40 cellular contexts compared by ENCODE assay signal in the genomic region with DNA sequence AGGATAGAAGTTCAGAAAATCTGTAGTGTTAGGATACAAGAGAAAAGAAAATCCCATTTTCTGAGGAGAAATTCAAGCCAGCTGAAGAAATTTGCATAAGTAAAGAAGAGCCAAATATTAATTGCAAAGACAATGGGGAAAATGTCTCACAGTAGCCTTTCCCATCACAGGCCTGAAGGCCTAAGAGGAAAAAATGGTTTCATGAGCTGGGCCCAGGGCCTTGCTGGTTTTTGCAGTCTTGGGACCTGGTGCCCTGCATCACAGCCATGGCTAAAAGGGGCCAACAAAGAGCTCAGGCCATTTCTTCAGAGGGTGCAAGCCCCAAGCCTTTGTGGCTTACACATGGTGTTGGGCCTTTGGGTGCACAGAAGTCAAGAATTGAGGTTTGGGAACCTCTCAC.
"Had no signal": no experiment of that assay in that cellular context is flagged by ENCODE, and none has a peak within 500 bp of the region (broad histone marks: within the 10 kb centered on the region; RNA-seq: fewer than 3 reads in every experiment).

No MANE protein-coding gene starts in this region.

- H3K4me1 ChIP-seq: adrenal gland, ascending aorta, body of pancreas, breast epithelium had no signal

- ATAC-seq: activated naive CD4-positive, alpha-beta T cell treated with anti-CD3 and anti-CD28 coated beads, Interleukin-2, amount 50 U/mL, for 72 hours; activated naive CD8-positive, alpha-beta T cell treated with anti-CD3 and anti-CD28 coated beads, Interleukin-2, amount 50 U/mL, for 24 hours; activated T-cell treated with anti-CD3 and anti-CD28 coated beads, Interleukin-2, amount 50 U/mL, for 4 hours; activated T-cell treated with anti-CD3 and anti-CD28 coated beads, Interleukin-2, amount 50 U/mL, for 72 hours; activated T-helper 17 cell treated with anti-CD3 and anti-CD28 coated beads, Interleukin-2, amount 50 U/mL, for 72 hours; body of pancreas had no signal

- H3K9me3 ChIP-seq: ascending aorta, body of pancreas had no signal

- DNase-seq: activated effector memory CD4-positive, alpha-beta T cell treated with anti-CD3 and anti-CD28 coated beads, Interleukin-2, amount 50 U/mL, for 16 hours; activated effector memory CD4-positive, alpha-beta T cell treated with Interleukin-2 at 50 U/mL for 16 hours; activated gamma-delta T cell; activated gamma-delta T cell treated with Interleukin-2 at 50 U/mL for 16 hours; activated naive CD4-positive, alpha-beta T cell; activated naive CD4-positive, alpha-beta T cell treated with anti-CD3 and anti-CD28 coated beads for 36 hours; activated naive CD4-positive, alpha-beta T cell treated with anti-CD3 and anti-CD28 coated beads, Interleukin-2, amount 10 ng/mL, durations not matched to agents 7 days and 5 days; activated naive CD4-positive, alpha-beta T cell treated with anti-CD3 and anti-CD28 coated beads, Interleukin-2, amount 50 U/mL, for 16 hours; activated naive CD4-positive, alpha-beta T cell treated with Interleukin-2 at 50 U/mL for 16 hours; activated naive CD8-positive, alpha-beta T cell treated with anti-CD3 and anti-CD28 coated beads for 36 hours; activated naive CD8-positive, alpha-beta T cell treated with anti-CD3 and anti-CD28 coated beads, Interleukin-2, amount 10 ng/mL, durations not matched to agents 7 days and 5 days; activated naive CD8-positive, alpha-beta T cell treated with anti-CD3 and anti-CD28 coated beads, Interleukin-2, amount 50 U/mL, for 24 hours; activated T-cell treated with anti-CD3 and anti-CD28 coated beads, Interleukin-2, amount 50 U/mL, for 1 hour; activated T-cell treated with anti-CD3 and anti-CD28 coated beads, Interleukin-2, amount 50 U/mL, for 24 hours; activated T-cell treated with anti-CD3 and anti-CD28 coated beads, Interleukin-2, amount 50 U/mL, for 4 hours; activated T-cell treated with anti-CD3 and anti-CD28 coated beads, Interleukin-2, amount 50 U/mL, for 48 hours; activated T-cell treated with anti-CD3 and anti-CD28 coated beads, Interleukin-2, amount 50 U/mL, for 72 hours; adrenal gland; amniotic stem cell; amygdala; anterior cingulate cortex; aorta; body of pancreas; brain microvascular endothelial cell; caudate nucleus; central memory CD4-positive, alpha-beta T cell; cerebellar nuclear complex had no signal

- H3K27me3 ChIP-seq: adrenal gland, ascending aorta, body of pancreas, brain microvascular endothelial cell, breast epithelium, cardiac muscle cell had no signal

- H3K27ac Mint-ChIP-seq: activated naive CD4-positive, alpha-beta T cell treated with anti-CD3 and anti-CD28 coated beads for 36 hours; activated naive CD4-positive, alpha-beta T cell treated with anti-CD3 and anti-CD28 coated beads, Interleukin-2, amount 10 ng/mL, durations not matched to agents 7 days and 5 days; activated naive CD4-positive, alpha-beta T cell treated with anti-CD3 and anti-CD28 coated beads, Interleukin-2, amount 50 U/mL, for 24 hours; activated naive CD4-positive, alpha-beta T cell treated with anti-CD3 and anti-CD28 coated beads, Interleukin-2, amount 50 U/mL, for 72 hours; activated naive CD8-positive, alpha-beta T cell; activated naive CD8-positive, alpha-beta T cell treated with anti-CD3 and anti-CD28 coated beads for 36 hours; activated naive CD8-positive, alpha-beta T cell treated with anti-CD3 and anti-CD28 coated beads, Interleukin-2, amount 10 ng/mL, durations not matched to agents 7 days and 5 days; activated naive CD8-positive, alpha-beta T cell treated with anti-CD3 and anti-CD28 coated beads, Interleukin-2, amount 50 U/mL, for 24 hours; activated T-cell treated with anti-CD3 and anti-CD28 coated beads, Interleukin-2, amount 50 U/mL, for 24 hours; activated T-cell treated with anti-CD3 and anti-CD28 coated beads, Interleukin-2, amount 50 U/mL, for 72 hours; activated T-helper 1 cell treated with anti-CD3 and anti-CD28 coated beads, Interleukin-12 subunit alpha, Interleukin-12 subunit beta, Interleukin-2, Interleukin-4 antibody, amounts not matched to agents 30 ng/mL and 10 ng/mL and 1 ng/mL, durations not matched to agents 14 hours and 24 hours and 36 hours; activated T-helper 17 cell treated with anti-CD3 and anti-CD28 coated beads, Interleukin-2, amount 50 U/mL, for 72 hours; activated T-helper 2 cell treated with anti-CD3 and anti-CD28 coated beads, Interferon-gamma antibody, Interleukin-2, Interleukin-4, amounts not matched to agents 10 μg/mL and 5 μg/mL and 100 μg/mL, durations not matched to agents 14 hours and 24 hours and 36 hours; brain had no signal

- H3K36me3 Mint-ChIP-seq: activated naive CD4-positive, alpha-beta T cell treated with anti-CD3 and anti-CD28 coated beads, Interleukin-2, amount 10 ng/mL, durations not matched to agents 7 days and 5 days; activated naive CD4-positive, alpha-beta T cell treated with anti-CD3 and anti-CD28 coated beads, Interleukin-2, amount 50 U/mL, for 24 hours; activated naive CD8-positive, alpha-beta T cell treated with anti-CD3 and anti-CD28 coated beads for 36 hours; activated naive CD8-positive, alpha-beta T cell treated with anti-CD3 and anti-CD28 coated beads, Interleukin-2, amount 10 ng/mL, durations not matched to agents 7 days and 5 days had no signal

- H3K4me3 Mint-ChIP-seq: activated naive CD4-positive, alpha-beta T cell treated with anti-CD3 and anti-CD28 coated beads for 36 hours; activated naive CD4-positive, alpha-beta T cell treated with anti-CD3 and anti-CD28 coated beads, Interleukin-2, amount 10 ng/mL, durations not matched to agents 7 days and 5 days; activated naive CD4-positive, alpha-beta T cell treated with anti-CD3 and anti-CD28 coated beads, Interleukin-2, amount 50 U/mL, for 24 hours; activated naive CD8-positive, alpha-beta T cell; activated naive CD8-positive, alpha-beta T cell treated with anti-CD3 and anti-CD28 coated beads for 36 hours; activated naive CD8-positive, alpha-beta T cell treated with anti-CD3 and anti-CD28 coated beads, Interleukin-2, amount 10 ng/mL, durations not matched to agents 7 days and 5 days; activated naive CD8-positive, alpha-beta T cell treated with anti-CD3 and anti-CD28 coated beads, Interleukin-2, amount 50 U/mL, for 24 hours; activated T-cell treated with anti-CD3 and anti-CD28 coated beads, Interleukin-2, amount 50 U/mL, for 24 hours; activated T-cell treated with anti-CD3 and anti-CD28 coated beads, Interleukin-2, amount 50 U/mL, for 4 hours; activated T-cell treated with anti-CD3 and anti-CD28 coated beads, Interleukin-2, amount 50 U/mL, for 72 hours; activated T-helper 1 cell treated with anti-CD3 and anti-CD28 coated beads, Interleukin-12 subunit alpha, Interleukin-12 subunit beta, Interleukin-2, Interleukin-4 antibody, amounts not matched to agents 30 ng/mL and 10 ng/mL and 1 ng/mL, durations not matched to agents 14 hours and 24 hours and 36 hours; activated T-helper 17 cell treated with anti-CD3 and anti-CD28 coated beads, Interleukin-2, amount 50 U/mL, for 72 hours; brain; central memory CD8-positive, alpha-beta T cell had no signal

- H3K36me3 ChIP-seq: adrenal gland, ascending aorta, brain microvascular endothelial cell, breast epithelium, cardiac muscle cell had no signal

- H3K27ac ChIP-seq: adrenal gland, ascending aorta, body of pancreas, brain microvascular endothelial cell, breast epithelium, cardiac muscle cell had no signal

- H3K27me3 Mint-ChIP-seq: activated naive CD4-positive, alpha-beta T cell treated with anti-CD3 and anti-CD28 coated beads, Interleukin-2, amount 10 ng/mL, durations not matched to agents 7 days and 5 days; activated naive CD4-positive, alpha-beta T cell treated with anti-CD3 and anti-CD28 coated beads, Interleukin-2, amount 50 U/mL, for 24 hours; activated naive CD8-positive, alpha-beta T cell; activated naive CD8-positive, alpha-beta T cell treated with anti-CD3 and anti-CD28 coated beads, Interleukin-2, amount 10 ng/mL, durations not matched to agents 7 days and 5 days; activated naive CD8-positive, alpha-beta T cell treated with anti-CD3 and anti-CD28 coated beads, Interleukin-2, amount 50 U/mL, for 24 hours; activated T-cell treated with anti-CD3 and anti-CD28 coated beads, Interleukin-2, amount 50 U/mL, for 24 hours; activated T-helper 17 cell treated with anti-CD3 and anti-CD28 coated beads, Interleukin-2, amount 50 U/mL, for 72 hours; brain; central memory CD8-positive, alpha-beta T cell had no signal

- H3K9me3 Mint-ChIP-seq: activated naive CD4-positive, alpha-beta T cell treated with anti-CD3 and anti-CD28 coated beads, Interleukin-2, amount 50 U/mL, for 24 hours had no signal

- H3K4me1 Mint-ChIP-seq: activated naive CD4-positive, alpha-beta T cell treated with anti-CD3 and anti-CD28 coated beads, Interleukin-2, amount 10 ng/mL, durations not matched to agents 7 days and 5 days; activated naive CD4-positive, alpha-beta T cell treated with anti-CD3 and anti-CD28 coated beads, Interleukin-2, amount 50 U/mL, for 24 hours; activated naive CD8-positive, alpha-beta T cell treated with anti-CD3 and anti-CD28 coated beads for 36 hours; activated naive CD8-positive, alpha-beta T cell treated with anti-CD3 and anti-CD28 coated beads, Interleukin-2, amount 10 ng/mL, durations not matched to agents 7 days and 5 days; activated naive CD8-positive, alpha-beta T cell treated with anti-CD3 and anti-CD28 coated beads, Interleukin-2, amount 50 U/mL, for 24 hours; activated T-helper 17 cell treated with anti-CD3 and anti-CD28 coated beads, Interleukin-2, amount 50 U/mL, for 72 hours; central memory CD8-positive, alpha-beta T cell had no signal

- H3K4me3 ChIP-seq: adrenal gland, ascending aorta, body of pancreas, breast epithelium, cardiac muscle cell had no signal

- FAIRE-seq: astrocyte, bronchial epithelial cell had no signal
